In genomic region chr17:2150871-2151270, GRCh38 we compare ENCODE assay signal across 16 cellular contexts.
DNase-seq lines count a peak whose midpoint lies in the region; ATAC-seq, FAIRE-seq and TF ChIP-seq lines count a peak whose summit lies in the region.
"Had no signal": no experiment of that assay in that cellular context is flagged by ENCODE, and none has a peak within 500 bp of the region (broad histone marks: within the 10 kb centered on the region; RNA-seq: fewer than 3 reads in every experiment).

No MANE protein-coding gene starts in this region.

- H4K20me1 ChIP-seq in GM12878 (ENCODE audit: control insufficient read depth, insufficient read depth): no peaks in the 10 kb centered on the region

- FAIRE-seq in GM12878 (lab: Jason Lieb, UNC): no peak

- TF ChIP-seq CTCF in GM12878 (IDR thresholded peaks at IDR 0.05 in 2 of 3, conservative IDR thresholded peaks at IDR 0.05 in 1 of 3; ENCODE audit: control insufficient read depth in 2 of 3, extremely low read depth in 1 of 3, insufficient read depth in 1 of 3, low read depth in 3 of 3, low read length in 3 of 3) (no peak), A673 (conservative IDR thresholded peaks at IDR 0.05; ENCODE audit: low read depth, low read length) (no peak)

- no peak for ATAC-seq in GM12878
- no peak for ATAC-seq in GM19395 (IDR thresholded peaks at IDR 0.05; ENCODE audit: unreplicated experiment)

- no peaks in the 10 kb centered on the region for H3K79me2 ChIP-seq in GM12878 (ENCODE audit: control insufficient read depth, insufficient read depth, low read length)

- 56% methylated on average over 5 of the region's 5 CpGs for WGBS in GM12878 (ENCODE audit: insufficient coverage, insufficient replicate concordance, low lambda C conversion rate, missing lambda C conversion rate)

- CTCF ChIA-PET in GM12878 (lab: Yijun Ruan, JAX): no interaction called here
- CTCF ChIA-PET in A673 (lab: Charles Lee): no interaction called here

- H3K36me3 ChIP-seq in GM12878 (ENCODE audit: control insufficient read depth in 2 of 2, insufficient read depth in 2 of 2, low read length in 1 of 2) (peaks cover 7 to 12% of the 10 kb centered on the region in 2 experiments; a peak in 3 of 4 replicates), A673 (ENCODE audit: insufficient read depth, low read length, poor library complexity, severe bottlenecking) (peaks cover 11% of the 10 kb centered on the region)
- H3K36me3 ChIP-seq: HAP-1, SJCRH30 had no signal

- TF ChIP-seq POLR2A in GM12878 (IDR thresholded peaks at IDR 0.05; ENCODE audit: low read depth, low read length): no peak

- H3K27me3 ChIP-seq in GM12878 (replicated peaks in 1 of 2; ENCODE audit: control insufficient read depth in 2 of 2, insufficient read depth in 2 of 2, low read length in 1 of 2): no peaks in the 10 kb centered on the region
- H3K27me3 ChIP-seq in A673 (replicated peaks; ENCODE audit: insufficient read depth, low read depth, low read length, poor library complexity): no peaks in the 10 kb centered on the region
- H3K27me3 ChIP-seq: SJCRH30 had no signal

- H3K27ac ChIP-seq in GM12878 (ENCODE audit: control insufficient read depth, insufficient read depth): no peak overlapping the region
- no peak overlapping the region for H3K27ac ChIP-seq in A673 (ENCODE audit: low read depth, low read length, poor library complexity, severe bottlenecking)
- H3K27ac ChIP-seq: SJCRH30 had no signal

- intact Hi-C loops in GM12878 (cut with micrococcal nuclease; ENCODE audit: unreplicated experiment): no loop called here
- intact Hi-C loops in A673 (cut with micrococcal nuclease; ENCODE audit: unreplicated experiment): no loop called here

- SMC1A ChIA-PET in GM12878 (lab: Charles Lee; ENCODE audit: uncharacterized antibody, unreplicated experiment): interaction anchor here (0.6 to 1.1 kb wide), 2 partner anchors 94 to 103 kb away, joined by 3 read pairs; no protein-coding TSS in a partner anchor

- POLR2A ChIA-PET in GM12878 (lab: Charles Lee): no interaction called here
- POLR2A ChIA-PET in A673 (lab: Charles Lee; ENCODE audit: low non-redundant PET): no interaction called here

- no peak overlapping the region for H2AFZ ChIP-seq in GM12878 (ENCODE audit: control insufficient read depth, low read depth, low read length)

- H3K4me1 ChIP-seq in GM12878 (ENCODE audit: control insufficient read depth, insufficient read depth, low read length): no peaks in the 10 kb centered on the region
- no peaks in the 10 kb centered on the region for H3K4me1 ChIP-seq in A673 (ENCODE audit: insufficient read depth, low read length, poor library complexity, severe bottlenecking)
- H3K4me1 ChIP-seq: SJCRH30 had no signal

- H3K9me3 ChIP-seq in GM12878 (replicated peaks; ENCODE audit: control insufficient read depth, insufficient read depth, low read length): no peaks in the 10 kb centered on the region
- H3K9me3 ChIP-seq in A673 (ENCODE audit: low read depth, low read length, poor library complexity, severe bottlenecking): no peaks in the 10 kb centered on the region
- H3K9me3 ChIP-seq: HAP-1, SJCRH30 had no signal

- RAD21 ChIA-PET in GM12878 (lab: Charles Lee; ENCODE audit: unreplicated experiment): interaction anchor here (0.7 kb wide), 1 partner anchor 19 kb away, joined by 3 read pairs; no protein-coding TSS in a partner anchor

- H3K4me3 ChIP-seq in GM12878 (no peak overlapping the region), A673 (ENCODE audit: low read depth, low read length, poor library complexity, severe bottlenecking) (no peak overlapping the region)
- H3K4me3 ChIP-seq: HAP-1, SJCRH30 had no signal

- H3K9ac ChIP-seq in GM12878 (ENCODE audit: control insufficient read depth, insufficient read depth, low read length): no peak overlapping the region

- TF ChIP-seq EP300 in GM12878 (IDR thresholded peaks at IDR 0.05; ENCODE audit: borderline replicate concordance in 1 of 2, control insufficient read depth in 1 of 2, low read depth in 2 of 2, low read length in 2 of 2): no peak

- no peak overlapping the region for H3K4me2 ChIP-seq in GM12878 (ENCODE audit: control insufficient read depth, insufficient read depth)

- in situ Hi-C loops in GM12878 (cut with MboI): no loop called here

- DNase-seq in COR-L47 (lab: John Stamatoyannopoulos, UW) (peak; percentile 58), NCI-H1105 (lab: John Stamatoyannopoulos, UW) (peak; percentile 60), NCI-H524 treated with DMSO at 0.1 percent for 48 hours (lab: John Stamatoyannopoulos, UW) (peak; percentile 73), GM12878 (ENCODE audit: low read depth, low spot score) (no peak), A673 (ENCODE audit: low spot score) (no peak), CD1c-positive myeloid dendritic cell (ENCODE audit: extremely low spot score) (no peak)
- DNase-seq: Calu3; CD4-positive, CD25-positive, alpha-beta regulatory T cell; DMS53; Kasumi-1; MM.1S; NCI-H1694; OCI-M1; SJCRH30 had no signal

- TF ChIP-seq RAD21 in GM12878 (IDR thresholded peaks at IDR 0.05; ENCODE audit: insufficient read depth, low read depth, low read length): no peak

- BruUV-seq in GM12878 (replicated peaks; lab: Mats Ljungman, UMichigan): TSS peak; percentile 8
- BruUV-seq in A673 (replicated peaks; lab: Mats Ljungman, UMichigan): no TSS peak

TF ChIP-seq in GM12878, 131 proteins besides CTCF, POLR2A, EP300 and RAD21:
- TF ChIP-seq HDAC2 (IDR thresholded peaks at IDR 0.05) (no peak), KDM1A (IDR thresholded peaks at IDR 0.05; ENCODE audit: borderline replicate concordance) (no peak), E4F1 (IDR thresholded peaks at IDR 0.05; ENCODE audit: borderline replicate concordance, partially characterized antibody) (no peak), RELB (IDR thresholded peaks at IDR 0.05; ENCODE audit: low read depth) (no peak), YBX1 (IDR thresholded peaks at IDR 0.05) (no peak)

Comparison
In these comparisons a context has a peak if more than half of its experiments do, and no peak if none do; other contexts are left out.
1. DNase-seq: peak in COR-L47 (single experiment), NCI-H1105 (single experiment) and NCI-H524 treated with DMSO at 0.1 percent for 48 hours (single experiment); none in GM12878 (single experiment), A673 (single experiment) and CD1c-positive myeloid dendritic cell (single experiment).